In genomic region chr14:65975865-65976264, GRCh38 we compare ENCODE assay signal across 31 cellular contexts.
"Had no signal": no experiment of that assay in that cellular context is flagged by ENCODE, and none has a peak within 500 bp of the region (broad histone marks: within the 10 kb centered on the region; RNA-seq: fewer than 3 reads in every experiment).

No MANE protein-coding gene starts in this region.

- H3K27me3 ChIP-seq: adrenal gland, body of pancreas, esophagus muscularis mucosa, foreskin keratinocyte, gastrocnemius medialis had no signal

- H3K9me3 ChIP-seq: adrenal gland, gastrocnemius medialis had no signal

- H3K4me3 ChIP-seq: adrenal gland, body of pancreas, esophagus muscularis mucosa, gastrocnemius medialis, heart left ventricle had no signal

- H3K27ac ChIP-seq: adrenal gland, body of pancreas, esophagus muscularis mucosa, foreskin keratinocyte, gastrocnemius medialis, heart left ventricle, WERI-Rb-1 had no signal

- H3K36me3 ChIP-seq: adrenal gland, esophagus muscularis mucosa, gastrocnemius medialis, heart left ventricle, WERI-Rb-1 had no signal

- H3K4me1 ChIP-seq: adrenal gland, body of pancreas, esophagus muscularis mucosa, foreskin keratinocyte, gastrocnemius medialis had no signal

- DNase-seq: activated B cell treated with CpG ODN at 0.5 μM for 24 hours; activated CD4-positive, alpha-beta T cell treated with anti-CD3 and anti-CD28 coated beads for 48 hours; activated CD4-positive, alpha-beta T cell treated with anti-CD3 and anti-CD28 coated beads, Interleukin-2, amount 50 U/mL, for 1 hour; activated CD4-positive, alpha-beta T cell treated with anti-CD3 and anti-CD28 coated beads, Interleukin-2, amount 50 U/mL, for 48 hours; activated CD8-positive, alpha-beta memory T cell treated with anti-CD3 and anti-CD28 coated beads for 24 hours; activated CD8-positive, alpha-beta T cell treated with anti-CD3 and anti-CD28 coated beads for 36 hours; activated effector memory CD4-positive, alpha-beta T cell treated with Interleukin-2 at 50 U/mL for 16 hours; activated gamma-delta T cell treated with Interleukin-2 at 50 U/mL for 16 hours; activated naive CD4-positive, alpha-beta T cell treated with anti-CD3 and anti-CD28 coated beads, Interleukin-2, amount 50 U/mL, for 16 hours; activated naive CD4-positive, alpha-beta T cell treated with Interleukin-2 at 50 U/mL for 16 hours; activated naive CD8-positive, alpha-beta T cell treated with anti-CD3 and anti-CD28 coated beads for 36 hours; activated naive CD8-positive, alpha-beta T cell treated with anti-CD3 and anti-CD28 coated beads, Interleukin-2, amount 50 U/mL, for 24 hours; activated T-cell treated with anti-CD3 and anti-CD28 coated beads, Interleukin-2, amount 50 U/mL, for 4 hours; amygdala; aorta; caudate nucleus; cortex of kidney; dermis blood vessel endothelial cell; effector CD4-positive, alpha-beta T cell; effector memory CD8-positive, alpha-beta T cell; erythroblast; foreskin keratinocyte; gastrocnemius medialis; glutamatergic neuron; heart left ventricle; T-helper 17 cell; T1000; WERI-Rb-1 had no signal
